15 cellular contexts compared by ENCODE assay signal in the genomic region with DNA sequence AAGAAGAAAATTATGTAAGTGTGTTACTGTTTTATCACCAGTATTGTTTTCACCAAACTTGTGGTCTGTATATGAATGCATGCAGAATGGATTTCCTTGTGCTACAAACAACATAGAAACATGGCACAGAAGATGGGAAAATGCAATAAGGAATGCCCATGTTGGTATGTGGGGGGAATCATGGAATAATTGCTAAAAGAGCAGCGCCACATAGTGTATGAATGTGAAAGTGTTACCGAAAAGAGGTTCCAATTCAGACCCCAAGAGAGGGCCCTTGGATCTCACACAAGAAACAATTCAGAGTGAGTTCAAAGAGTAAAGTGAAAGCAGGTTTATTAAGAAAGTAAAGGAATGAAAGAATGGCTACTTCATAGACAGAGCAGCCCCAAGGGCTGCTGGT. TPM values are rescaled to one million over a fixed set of nuclear protein-coding genes. Genes with fewer than 3 reads are reported as not detected.
DNase-seq lines count a peak whose midpoint lies in the region; ATAC-seq and TF ChIP-seq lines count a peak whose summit lies in the region.
"Had no signal": no experiment of that assay in that cellular context is flagged by ENCODE, and none has a peak within 500 bp of the region (broad histone marks: within the 10 kb centered on the region; RNA-seq: fewer than 3 reads in every experiment).

No MANE protein-coding gene starts in this region.

- TF ChIP-seq EP300 in Ishikawa (IDR thresholded peaks at IDR 0.05; ENCODE audit: borderline replicate concordance) = no peak

- no peak overlapping the region for H3K4me3 ChIP-seq in WERI-Rb-1 (ENCODE audit: low read depth, low read length)
- H3K4me3 ChIP-seq: body of pancreas had no signal

- H3K27me3 ChIP-seq in WERI-Rb-1 (ENCODE audit: insufficient read depth, low read depth, severe bottlenecking) = no peaks in the 10 kb centered on the region
- H3K27me3 ChIP-seq: body of pancreas had no signal

- peak; percentile 30; the same call in 1 of the 2 replicates for TF ChIP-seq RAD21 in Ishikawa (IDR thresholded peaks at IDR 0.05; ENCODE audit: low read depth)

- H3K36me3 ChIP-seq in WERI-Rb-1 = no peaks in the 10 kb centered on the region

- ATAC-seq in GM18867 (IDR thresholded peaks at IDR 0.05; ENCODE audit: unreplicated experiment) (no peak), HG03159 (IDR thresholded peaks at IDR 0.05; ENCODE audit: unreplicated experiment) (no peak)
- ATAC-seq: body of pancreas had no signal

- peak; percentile 34 for TF ChIP-seq CTCF in WERI-Rb-1 (IDR thresholded peaks at IDR 0.05; ENCODE audit: low read depth, low read length)

- H3K27ac ChIP-seq in WERI-Rb-1 = no peak overlapping the region
- H3K27ac ChIP-seq: body of pancreas had no signal

- no peaks in the 10 kb centered on the region for H3K9me3 ChIP-seq in WERI-Rb-1 (ENCODE audit: severe bottlenecking)
- H3K9me3 ChIP-seq: body of pancreas had no signal

- DNase-seq in Daoy (ENCODE audit: low read depth) (peak; percentile 17), WERI-Rb-1 (no peak), myocyte (ENCODE audit: low read depth) (peak; percentile 8), CD1c-positive myeloid dendritic cell (ENCODE audit: extremely low spot score) (no peak)
- no peak for DNase-seq in activated T-cell treated with anti-CD3 and anti-CD28 coated beads, Interleukin-2, amount 50 U/mL, for 1 hour
- DNase-seq: activated CD4-positive, alpha-beta T cell treated with anti-CD3 and anti-CD28 coated beads, Interleukin-2, amount 50 U/mL, for 4 hours; activated effector memory CD4-positive, alpha-beta T cell treated with Interleukin-2 at 50 U/mL for 16 hours; body of pancreas; NCI-H1694 treated with DMSO at 0.1 percent for 48 hours; nucleus accumbens; T-helper 2 cell had no signal

TF ChIP-seq in Ishikawa, 13 proteins besides CTCF, POLR2A, EP300 and RAD21:
- TF ChIP-seq TAF1 (IDR thresholded peaks at IDR 0.05; ENCODE audit: low read depth) = no peak
- TF ChIP-seq, protein P1, sequence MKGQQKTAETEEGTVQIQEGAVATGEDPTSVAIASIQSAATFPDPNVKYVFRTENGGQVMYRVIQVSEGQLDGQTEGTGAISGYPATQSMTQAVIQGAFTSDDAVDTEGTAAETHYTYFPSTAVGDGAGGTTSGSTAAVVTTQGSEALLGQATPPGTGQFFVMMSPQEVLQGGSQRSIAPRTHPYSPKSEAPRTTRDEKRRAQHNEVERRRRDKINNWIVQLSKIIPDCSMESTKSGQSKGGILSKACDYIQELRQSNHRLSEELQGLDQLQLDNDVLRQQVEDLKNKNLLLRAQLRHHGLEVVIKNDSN (IDR thresholded peaks at IDR 0.05) = no peak
- no peak for TF ChIP-seq TEAD4 (IDR thresholded peaks at IDR 0.05)
- no peak for TF ChIP-seq FOXM1 (IDR thresholded peaks at IDR 0.05; ENCODE audit: borderline replicate concordance, low read depth)
- TF ChIP-seq ZBTB7A (IDR thresholded peaks at IDR 0.05; ENCODE audit: low read depth) = no peak
- TF ChIP-seq, protein P2, sequence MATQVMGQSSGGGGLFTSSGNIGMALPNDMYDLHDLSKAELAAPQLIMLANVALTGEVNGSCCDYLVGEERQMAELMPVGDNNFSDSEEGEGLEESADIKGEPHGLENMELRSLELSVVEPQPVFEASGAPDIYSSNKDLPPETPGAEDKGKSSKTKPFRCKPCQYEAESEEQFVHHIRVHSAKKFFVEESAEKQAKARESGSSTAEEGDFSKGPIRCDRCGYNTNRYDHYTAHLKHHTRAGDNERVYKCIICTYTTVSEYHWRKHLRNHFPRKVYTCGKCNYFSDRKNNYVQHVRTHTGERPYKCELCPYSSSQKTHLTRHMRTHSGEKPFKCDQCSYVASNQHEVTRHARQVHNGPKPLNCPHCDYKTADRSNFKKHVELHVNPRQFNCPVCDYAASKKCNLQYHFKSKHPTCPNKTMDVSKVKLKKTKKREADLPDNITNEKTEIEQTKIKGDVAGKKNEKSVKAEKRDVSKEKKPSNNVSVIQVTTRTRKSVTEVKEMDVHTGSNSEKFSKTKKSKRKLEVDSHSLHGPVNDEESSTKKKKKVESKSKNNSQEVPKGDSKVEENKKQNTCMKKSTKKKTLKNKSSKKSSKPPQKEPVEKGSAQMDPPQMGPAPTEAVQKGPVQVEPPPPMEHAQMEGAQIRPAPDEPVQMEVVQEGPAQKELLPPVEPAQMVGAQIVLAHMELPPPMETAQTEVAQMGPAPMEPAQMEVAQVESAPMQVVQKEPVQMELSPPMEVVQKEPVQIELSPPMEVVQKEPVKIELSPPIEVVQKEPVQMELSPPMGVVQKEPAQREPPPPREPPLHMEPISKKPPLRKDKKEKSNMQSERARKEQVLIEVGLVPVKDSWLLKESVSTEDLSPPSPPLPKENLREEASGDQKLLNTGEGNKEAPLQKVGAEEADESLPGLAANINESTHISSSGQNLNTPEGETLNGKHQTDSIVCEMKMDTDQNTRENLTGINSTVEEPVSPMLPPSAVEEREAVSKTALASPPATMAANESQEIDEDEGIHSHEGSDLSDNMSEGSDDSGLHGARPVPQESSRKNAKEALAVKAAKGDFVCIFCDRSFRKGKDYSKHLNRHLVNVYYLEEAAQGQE (IDR thresholded peaks at IDR 0.05; ENCODE audit: low read depth) = no peak
- TF ChIP-seq CEBPB (IDR thresholded peaks at IDR 0.05) = no peak
- TF ChIP-seq CREB1 (IDR thresholded peaks at IDR 0.05; ENCODE audit: low read depth) = no peak
- TF ChIP-seq, protein P3, sequence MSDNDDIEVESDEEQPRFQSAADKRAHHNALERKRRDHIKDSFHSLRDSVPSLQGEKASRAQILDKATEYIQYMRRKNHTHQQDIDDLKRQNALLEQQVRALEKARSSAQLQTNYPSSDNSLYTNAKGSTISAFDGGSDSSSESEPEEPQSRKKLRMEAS (IDR thresholded peaks at IDR 0.05) = no peak

RNA-seq across cellular contexts. Expression of a gene that starts 26.4 kb away (rescaled TPM):
- 4.5 and 5.8 TPM in 2 replicates for total RNA-seq in Daoy (2014; rRNA removed; shearing (Covaris generic))
- total RNA-seq in myocyte = not detected in 2 replicates
- 0.06 TPM for polyA plus RNA-seq in myocyte (2012)
- total RNA-seq: body of pancreas had no signal
- polyA plus RNA-seq: IgD-negative memory B cell had no signal

Comparison
In these comparisons a context has a peak if more than half of its experiments do, and no peak if none do; other contexts are left out.
1. DNase-seq: peak in Daoy (single experiment) and myocyte (single experiment); none in WERI-Rb-1 (single experiment), activated T-cell treated with anti-CD3 and anti-CD28 coated beads, Interleukin-2, amount 50 U/mL, for 1 hour (single experiment) and CD1c-positive myeloid dendritic cell (single experiment).